ENCODE assay signal across 19 cellular contexts in the genomic region with DNA sequence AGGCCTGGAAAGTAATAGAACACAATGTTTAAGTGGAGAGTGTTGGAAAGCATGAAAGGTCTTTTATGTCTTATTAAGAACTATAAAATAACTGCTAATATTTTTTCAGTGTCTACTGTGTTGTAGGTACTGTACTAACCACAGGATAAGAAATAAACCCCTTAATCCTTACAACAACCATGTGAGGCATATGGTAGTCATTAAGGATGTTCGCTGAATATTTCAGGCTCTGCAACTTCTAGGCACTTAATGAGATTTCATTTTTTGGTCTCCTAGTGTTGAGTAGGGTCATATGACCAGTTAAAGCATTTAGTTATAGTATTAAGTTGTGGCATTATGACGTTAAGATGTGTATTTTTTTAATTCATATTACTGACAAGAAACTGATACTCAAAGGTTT.
A peak's percentile ranks its signal among the peaks of the same experiment; 100 is the strongest.
DNase-seq lines count a peak whose midpoint lies in the region; ATAC-seq, FAIRE-seq and TF ChIP-seq lines count a peak whose summit lies in the region.
"Had no signal": no experiment of that assay in that cellular context is flagged by ENCODE, and none has a peak within 500 bp of the region (broad histone marks: within the 10 kb centered on the region; RNA-seq: fewer than 3 reads in every experiment).

No MANE protein-coding gene starts in this region.

- FAIRE-seq in D721Med (lab: Jason Lieb, UNC): peak; percentile 68
- FAIRE-seq: GM12878, GM18507, H54, HTR-8/SVneo had no signal

- peak; percentile 64 for ATAC-seq in esophagus mucosa
- ATAC-seq: GM12878, HCT116 had no signal

- no peak for DNase-seq in D721Med (ENCODE audit: insufficient read length, low spot score)
- peak; percentile 97 for DNase-seq in NCI-H82 (lab: John Stamatoyannopoulos, UW)
- peak; percentile 96 for DNase-seq in retinal pigment epithelial cell (ENCODE audit: low read depth)
- DNase-seq in epidermal melanocyte (ENCODE audit: insufficient read length, low spot score): no peak
- no peak for DNase-seq in Kasumi-1 (lab: John Stamatoyannopoulos, UW)
- no peak for DNase-seq in T1000 (lab: John Stamatoyannopoulos, UW)
- DNase-seq: 8988T; ACHN; Calu3; CD4-positive, CD25-positive, alpha-beta regulatory T cell; DMS79; GM23248 had no signal

- no peak overlapping the region for H3K4me3 ChIP-seq in retinal pigment epithelial cell (ENCODE audit: low read length)
- H3K4me3 ChIP-seq: BLaER1 treated with 17β-estradiol and CSF1 and Interleukin-3, amounts not matched to agents 10 nM and 100 nM; GM12878; GM23248 had no signal

- TF ChIP-seq CTCF in D721Med (IDR thresholded peaks at IDR 0.05; ENCODE audit: insufficient read depth, missing control alignments) (no peak), retinal pigment epithelial cell (conservative IDR thresholded peaks at IDR 0.05; ENCODE audit: low read depth, low read length) (no peak)

Comparison
In these comparisons a context has a peak if more than half of its experiments do, and no peak if none do; other contexts are left out.
1. DNase-seq: peak in NCI-H82 (single experiment) and retinal pigment epithelial cell (single experiment); none in D721Med (single experiment), epidermal melanocyte (single experiment), Kasumi-1 (0 of 2) and T1000 (single experiment).